17 cellular contexts compared by ENCODE assay signal in the genomic region with DNA sequence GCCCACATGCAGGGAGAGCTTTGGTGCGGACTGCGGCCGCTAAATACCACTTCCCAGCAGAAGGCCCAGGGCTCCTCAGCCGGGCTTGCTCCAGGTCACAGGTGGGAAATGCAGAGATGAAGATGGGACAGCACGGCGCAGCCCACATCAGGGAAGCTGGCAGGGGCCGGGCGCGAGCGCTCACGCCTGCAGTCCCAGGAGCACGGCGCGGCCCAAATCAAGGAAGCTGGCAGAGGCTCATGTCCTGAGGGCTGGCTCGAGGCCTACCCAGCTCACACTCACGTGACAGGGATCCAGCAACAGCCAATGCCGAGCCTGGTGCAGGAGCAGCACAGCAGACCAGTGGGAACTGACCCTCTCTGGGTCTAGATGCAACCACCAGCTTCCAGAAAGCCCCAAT. TPM values are rescaled to one million over a fixed set of nuclear protein-coding genes. Genes with fewer than 3 reads are reported as not detected.
A peak's percentile ranks its signal among the peaks of the same experiment; 100 is the strongest.
DNase-seq lines count a peak whose midpoint lies in the region; ATAC-seq and TF ChIP-seq lines count a peak whose summit lies in the region.
"Had no signal": no experiment of that assay in that cellular context is flagged by ENCODE, and none has a peak within 500 bp of the region (broad histone marks: within the 10 kb centered on the region; RNA-seq: fewer than 3 reads in every experiment).

No MANE protein-coding gene starts in this region.

- H3K9ac ChIP-seq in HUES64 (ENCODE audit: low read depth, low read length), result no peak overlapping the region

- H3K4me3 Mint-ChIP-seq in stimulated activated effector memory CD8-positive, alpha-beta T cell treated with anti-CD3 and anti-CD28 coated beads, Interleukin-12 subunit alpha, Interleukin-12 subunit beta, amount 100 ng/mL, for 72 hours, result no peak overlapping the region
- H3K4me3 Mint-ChIP-seq in activated T-helper 2 cell treated with anti-CD3 and anti-CD28 coated beads, Interferon-gamma antibody, Interleukin-2, Interleukin-4, amounts not matched to agents 10 μg/mL and 5 μg/mL and 100 μg/mL, durations not matched to agents 14 hours and 24 hours and 36 hours (ENCODE audit: low read depth), result no peak overlapping the region
- H3K4me3 Mint-ChIP-seq: activated CD8-positive, alpha-beta T cell treated with anti-CD3 and anti-CD28 coated beads for 36 hours had no signal

- no peaks in the 10 kb centered on the region for H3K9me3 Mint-ChIP-seq in stimulated activated effector memory CD8-positive, alpha-beta T cell treated with anti-CD3 and anti-CD28 coated beads, Interleukin-12 subunit alpha, Interleukin-12 subunit beta, amount 100 ng/mL, for 72 hours
- no peaks in the 10 kb centered on the region for H3K9me3 Mint-ChIP-seq in activated T-helper 2 cell treated with anti-CD3 and anti-CD28 coated beads, Interferon-gamma antibody, Interleukin-2, Interleukin-4, amounts not matched to agents 10 μg/mL and 5 μg/mL and 100 μg/mL, durations not matched to agents 14 hours and 24 hours and 36 hours
- H3K9me3 Mint-ChIP-seq: activated CD8-positive, alpha-beta T cell treated with anti-CD3 and anti-CD28 coated beads for 36 hours had no signal

- DNase-seq in cerebellar cortex (ENCODE audit: low spot score) (peak; percentile 81), left lung (peak; percentile 66 to 83), DMS79 treated with DMSO at 0.1 percent for 48 hours (lab: John Stamatoyannopoulos, UW) (no peak)
- DNase-seq in stimulated activated effector memory CD8-positive, alpha-beta T cell treated with anti-CD3 and anti-CD28 coated beads, Interleukin-12 subunit alpha, Interleukin-12 subunit beta, amount 100 ng/mL, for 72 hours (ENCODE audit: low spot score in 2 of 2), result no peak
- no peak for DNase-seq in activated T-helper 2 cell treated with anti-CD3 and anti-CD28 coated beads, Interferon-gamma antibody, Interleukin-2, Interleukin-4, amounts not matched to agents 10 μg/mL and 5 μg/mL and 100 μg/mL, durations not matched to agents 14 hours and 24 hours and 36 hours (ENCODE audit: low spot score)
- no peak for DNase-seq in activated CD8-positive, alpha-beta memory T cell treated with anti-CD3 and anti-CD28 coated beads for 24 hours
- DNase-seq: activated CD8-positive, alpha-beta T cell treated with anti-CD3 and anti-CD28 coated beads for 36 hours; central memory CD4-positive, alpha-beta T cell; foreskin melanocyte; KG1; NCI-H1105; NCI-H774 had no signal

- H3K4me1 ChIP-seq in HUES64 (ENCODE audit: insufficient read depth, low read length) (peaks cover 19% of the 10 kb centered on the region; the same call in 1 of the 2 replicates), left lung (peaks cover 13 to 54% of the 10 kb centered on the region in 2 donors)
- H3K4me1 ChIP-seq: BE2C had no signal

- TF ChIP-seq CTCF in left lung (IDR thresholded peaks at IDR 0.05), result no peak

- no peaks in the 10 kb centered on the region for H3K27me3 Mint-ChIP-seq in activated T-helper 2 cell treated with anti-CD3 and anti-CD28 coated beads, Interferon-gamma antibody, Interleukin-2, Interleukin-4, amounts not matched to agents 10 μg/mL and 5 μg/mL and 100 μg/mL, durations not matched to agents 14 hours and 24 hours and 36 hours (ENCODE audit: low read depth)
- H3K27me3 Mint-ChIP-seq: activated CD8-positive, alpha-beta T cell treated with anti-CD3 and anti-CD28 coated beads for 36 hours had no signal

- intact Hi-C loops in left lung (cut with DNase I), result no loop called here
- intact Hi-C loops in activated T-helper 2 cell treated with anti-CD3 and anti-CD28 coated beads, Interferon-gamma antibody, Interleukin-2, Interleukin-4, amounts not matched to agents 10 μg/mL and 5 μg/mL and 100 μg/mL, durations not matched to agents 14 hours and 24 hours and 36 hours (cut with micrococcal nuclease), result no loop called here

- H3K27ac Mint-ChIP-seq in stimulated activated effector memory CD8-positive, alpha-beta T cell treated with anti-CD3 and anti-CD28 coated beads, Interleukin-12 subunit alpha, Interleukin-12 subunit beta, amount 100 ng/mL, for 72 hours, result peak overlapping the region; percentile 75
- H3K27ac Mint-ChIP-seq in activated T-helper 2 cell treated with anti-CD3 and anti-CD28 coated beads, Interferon-gamma antibody, Interleukin-2, Interleukin-4, amounts not matched to agents 10 μg/mL and 5 μg/mL and 100 μg/mL, durations not matched to agents 14 hours and 24 hours and 36 hours, result no peak overlapping the region
- H3K27ac Mint-ChIP-seq: activated CD8-positive, alpha-beta T cell treated with anti-CD3 and anti-CD28 coated beads for 36 hours had no signal

- whole genome bisulfite sequencing in HUES64, result 95% methylated on average over 17 of the region's 17 CpGs

- ATAC-seq in left lung (peak; percentile 58), HG03095 (IDR thresholded peaks at IDR 0.05; ENCODE audit: unreplicated experiment) (no peak)
- ATAC-seq in stimulated activated effector memory CD8-positive, alpha-beta T cell treated with anti-CD3 and anti-CD28 coated beads, Interleukin-12 subunit alpha, Interleukin-12 subunit beta, amount 100 ng/mL, for 72 hours, result no peak
- ATAC-seq: activated CD8-positive, alpha-beta T cell treated with anti-CD3 and anti-CD28 coated beads for 36 hours; Panc1 had no signal

- H3K36me3 ChIP-seq in HUES64 (ENCODE audit: insufficient read depth, low read length) (peaks cover 52% of the 10 kb centered on the region), left lung (peaks cover 0 to 48% of the 10 kb centered on the region in 2 donors)

- H3K4me3 ChIP-seq in HUES64 (ENCODE audit: low read length) (no peak overlapping the region), left lung (no peak overlapping the region)
- H3K4me3 ChIP-seq: tibial nerve had no signal

- H3K27me3 ChIP-seq in HUES64 (ENCODE audit: insufficient read depth, low read length), result no peaks in the 10 kb centered on the region
- no peaks in the 10 kb centered on the region for H3K27me3 ChIP-seq in left lung
- H3K27me3 ChIP-seq: BE2C, tibial nerve had no signal

- peaks cover 45% of the 10 kb centered on the region for H3K36me3 Mint-ChIP-seq in stimulated activated effector memory CD8-positive, alpha-beta T cell treated with anti-CD3 and anti-CD28 coated beads, Interleukin-12 subunit alpha, Interleukin-12 subunit beta, amount 100 ng/mL, for 72 hours
- peaks cover 10% of the 10 kb centered on the region for H3K36me3 Mint-ChIP-seq in activated T-helper 2 cell treated with anti-CD3 and anti-CD28 coated beads, Interferon-gamma antibody, Interleukin-2, Interleukin-4, amounts not matched to agents 10 μg/mL and 5 μg/mL and 100 μg/mL, durations not matched to agents 14 hours and 24 hours and 36 hours (ENCODE audit: low read depth)

- H3K27ac ChIP-seq in HUES64 (ENCODE audit: low read depth, low read length), result 0 out of 2 replicates have a peak overlapping the region, but pooled peaks have one; percentile 25
- no peak overlapping the region for H3K27ac ChIP-seq in left lung
- H3K27ac ChIP-seq: tibial nerve had no signal

- peaks cover 71% of the 10 kb centered on the region for H3K4me1 Mint-ChIP-seq in stimulated activated effector memory CD8-positive, alpha-beta T cell treated with anti-CD3 and anti-CD28 coated beads, Interleukin-12 subunit alpha, Interleukin-12 subunit beta, amount 100 ng/mL, for 72 hours
- H3K4me1 Mint-ChIP-seq in activated T-helper 2 cell treated with anti-CD3 and anti-CD28 coated beads, Interferon-gamma antibody, Interleukin-2, Interleukin-4, amounts not matched to agents 10 μg/mL and 5 μg/mL and 100 μg/mL, durations not matched to agents 14 hours and 24 hours and 36 hours (ENCODE audit: low read depth), result peaks cover 6% of the 10 kb centered on the region

- H3K9me3 ChIP-seq in HUES64 (ENCODE audit: insufficient read depth, low read depth, low read length) (no peaks in the 10 kb centered on the region), left lung (no peaks in the 10 kb centered on the region)
- H3K9me3 ChIP-seq: BE2C, tibial nerve had no signal

RNA-seq across cellular contexts. Expression of a gene that starts 16.3 kb away (rescaled TPM):
- polyA plus RNA-seq in HUES64 (2013, experiment 1 of 2), result 104 TPM
- polyA plus RNA-seq in HUES64 (2013, experiment 2 of 2), result 105 TPM
- 100 to 1,000 TPM; 458 to 751 TPM for total RNA-seq in left lung
- total RNA-seq in activated T-helper 2 cell treated with anti-CD3 and anti-CD28 coated beads, Interferon-gamma antibody, Interleukin-2, Interleukin-4, amounts not matched to agents 10 μg/mL and 5 μg/mL and 100 μg/mL, durations not matched to agents 14 hours and 24 hours and 36 hours, result 78.4 and 79.0 TPM in 2 replicates

Comparison
In these comparisons a context has a peak if more than half of its experiments do, and no peak if none do; other contexts are left out.
1. DNase-seq: peak in cerebellar cortex (single experiment) and left lung (2 of 2); none in stimulated activated effector memory CD8-positive, alpha-beta T cell treated with anti-CD3 and anti-CD28 coated beads, Interleukin-12 subunit alpha, Interleukin-12 subunit beta, amount 100 ng/mL, for 72 hours (0 of 2), activated T-helper 2 cell treated with anti-CD3 and anti-CD28 coated beads, Interferon-gamma antibody, Interleukin-2, Interleukin-4, amounts not matched to agents 10 μg/mL and 5 μg/mL and 100 μg/mL, durations not matched to agents 14 hours and 24 hours and 36 hours (single experiment), DMS79 treated with DMSO at 0.1 percent for 48 hours (single experiment) and activated CD8-positive, alpha-beta memory T cell treated with anti-CD3 and anti-CD28 coated beads for 24 hours (single experiment).